ENCODE assay signal across 20 cellular contexts in the genomic region with DNA sequence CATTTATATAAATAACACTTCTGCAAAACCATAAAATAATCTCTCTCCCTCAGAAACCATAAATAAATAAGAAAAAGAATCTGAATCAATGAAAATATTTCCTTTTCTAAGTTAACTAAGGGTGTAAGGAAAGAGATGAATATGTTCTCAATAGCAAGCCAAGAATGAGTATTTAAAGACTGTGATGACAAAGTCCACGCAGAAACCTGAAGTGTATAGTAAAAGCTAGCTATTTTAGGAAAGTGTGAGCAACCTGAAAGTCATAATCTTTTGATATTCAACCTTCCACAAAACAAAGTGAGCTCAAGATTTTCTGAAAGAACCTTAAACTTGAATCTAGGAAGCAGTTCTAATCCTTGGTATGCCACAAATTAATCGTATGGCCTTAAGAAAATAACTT. TPM values are rescaled to one million over a fixed set of nuclear protein-coding genes. Genes with fewer than 3 reads are reported as not detected.
"Had no signal": no experiment of that assay in that cellular context is flagged by ENCODE, and none has a peak within 500 bp of the region (broad histone marks: within the 10 kb centered on the region; RNA-seq: fewer than 3 reads in every experiment).

No MANE protein-coding gene starts in this region.

- H3K27me3 Mint-ChIP-seq: effector memory CD8-positive, alpha-beta T cell; naive thymus-derived CD8-positive, alpha-beta T cell had no signal

- H3K4me1 Mint-ChIP-seq: nephron progenitor cell; stimulated activated naive B cell treated with anti-CD40 and anti-IgM and Interleukin-4, amounts not matched to agents 10 μg/mL and 1 μg/mL and 100 μg/mL, for 72 hours had no signal

- H3K27me3 ChIP-seq: esophagus squamous epithelium, right atrium auricular region, sigmoid colon, spleen, stomach, thyroid gland, vagina had no signal

- H3K9me3 ChIP-seq: esophagus squamous epithelium, lower lobe of right lung, prostate gland, right atrium auricular region, sigmoid colon, spleen, stomach, thyroid gland, vagina had no signal

- H3K36me3 ChIP-seq: esophagus squamous epithelium, lower lobe of right lung, prostate gland, right atrium auricular region, sigmoid colon, spleen, stomach, thyroid gland, vagina had no signal

- H3K27ac ChIP-seq: esophagus squamous epithelium, lower lobe of right lung, prostate gland, right atrium auricular region, sigmoid colon, spleen, stomach, thyroid gland, vagina had no signal

- H3K9me3 Mint-ChIP-seq: effector memory CD8-positive, alpha-beta T cell; naive thymus-derived CD8-positive, alpha-beta T cell; stimulated activated naive B cell treated with anti-CD40 and anti-IgM and Interleukin-4, amounts not matched to agents 10 μg/mL and 1 μg/mL and 100 μg/mL, for 72 hours had no signal

- H3K4me1 ChIP-seq: esophagus squamous epithelium, lower lobe of right lung, prostate gland, right atrium auricular region, sigmoid colon, spleen, stomach, thyroid gland, vagina had no signal

- DNase-seq: cortex of kidney; effector memory CD8-positive, alpha-beta T cell; erythroblast; esophagus squamous epithelium; head of caudate nucleus; left ventricle myocardium superior; lower lobe of right lung; naive thymus-derived CD8-positive, alpha-beta T cell; nephron progenitor cell; nucleus accumbens; sigmoid colon; spleen; stimulated activated CD4-positive, alpha-beta T cell treated with anti-CD3 and anti-CD28 coated beads, Interleukin-4, amount 100 ng/mL, for 4 hours; stimulated activated naive B cell treated with anti-CD40 and anti-IgM and Interleukin-4, amounts not matched to agents 10 μg/mL and 1 μg/mL and 100 μg/mL, for 72 hours; stomach; thyroid gland; trophoblast cell had no signal

- H3K36me3 Mint-ChIP-seq: stimulated activated naive B cell treated with anti-CD40 and anti-IgM and Interleukin-4, amounts not matched to agents 10 μg/mL and 1 μg/mL and 100 μg/mL, for 72 hours had no signal

- ATAC-seq: effector memory CD8-positive, alpha-beta T cell; left ventricle myocardium superior; lower lobe of right lung; naive thymus-derived CD8-positive, alpha-beta T cell; stimulated activated naive B cell treated with anti-CD40 and anti-IgM and Interleukin-4, amounts not matched to agents 10 μg/mL and 1 μg/mL and 100 μg/mL, for 72 hours had no signal

- H3K4me3 ChIP-seq: esophagus squamous epithelium, lower lobe of right lung, prostate gland, right atrium auricular region, sigmoid colon, spleen, stomach, thyroid gland, vagina had no signal

- H3K4me3 Mint-ChIP-seq: effector memory CD8-positive, alpha-beta T cell; naive thymus-derived CD8-positive, alpha-beta T cell; nephron progenitor cell; stimulated activated naive B cell treated with anti-CD40 and anti-IgM and Interleukin-4, amounts not matched to agents 10 μg/mL and 1 μg/mL and 100 μg/mL, for 72 hours had no signal

RNA-seq across cellular contexts. Expression of a gene that starts 15.9 kb away (rescaled TPM):
- total RNA-seq: left ventricle myocardium superior, right atrium auricular region had no signal
